Comparison of ENCODE assay signal across 10 cellular contexts in the genomic region with DNA sequence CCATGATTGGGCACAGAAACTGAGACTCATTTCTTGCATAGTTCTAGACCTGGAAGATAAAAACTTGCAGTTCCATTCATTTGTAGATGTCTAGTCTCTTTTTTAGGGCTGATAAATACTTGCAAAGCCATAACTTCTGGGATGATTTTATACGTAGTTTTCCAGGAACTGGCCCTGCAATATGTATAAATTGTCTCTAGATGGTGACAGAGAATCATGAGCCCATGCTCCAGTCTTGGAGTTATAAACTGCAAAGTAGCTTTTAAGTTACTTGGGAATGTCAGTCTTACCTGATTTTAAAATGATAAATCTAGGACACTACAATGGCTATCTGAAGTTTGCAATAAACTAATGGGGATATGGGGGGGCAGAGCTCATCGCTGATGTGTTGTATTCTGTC.
DNase-seq lines count a peak whose midpoint lies in the region; ATAC-seq and TF ChIP-seq lines count a peak whose summit lies in the region.
"Had no signal": no experiment of that assay in that cellular context is flagged by ENCODE, and none has a peak within 500 bp of the region (broad histone marks: within the 10 kb centered on the region; RNA-seq: fewer than 3 reads in every experiment).

No MANE protein-coding gene starts in this region.

- ATAC-seq in HG03135 (IDR thresholded peaks at IDR 0.05; ENCODE audit: unreplicated experiment): no peak

- H3K36me3 Mint-ChIP-seq in nephron progenitor cell (ENCODE audit: low read depth): no peaks in the 10 kb centered on the region

- H3K9me3 Mint-ChIP-seq in nephron progenitor cell: no peaks in the 10 kb centered on the region

- H3K27me3 Mint-ChIP-seq in nephron progenitor cell (ENCODE audit: low read depth, poor library complexity): peaks cover 52% of the 10 kb centered on the region

- H3K27ac Mint-ChIP-seq in nephron progenitor cell: no peak overlapping the region

- no peak overlapping the region for H3K4me3 ChIP-seq in astrocyte of the spinal cord (ENCODE audit: low read depth, low read length)

- TF ChIP-seq CTCF in astrocyte of the spinal cord (IDR thresholded peaks at IDR 0.05; ENCODE audit: low read depth, low read length) (peak; percentile 46), nephron progenitor cell (IDR thresholded peaks at IDR 0.05) (peak; percentile 46)

- H3K4me1 Mint-ChIP-seq in nephron progenitor cell: peaks cover 51% of the 10 kb centered on the region

- no peak overlapping the region for H3K4me3 Mint-ChIP-seq in nephron progenitor cell

- in situ Hi-C loops in astrocyte of the spinal cord (cut with HindIII; ENCODE audit: low sequenced_read_pairs): no loop called here

- DNase-seq in DMS153 treated with DMSO at 0.1 percent for 48 hours (lab: John Stamatoyannopoulos, UW; ENCODE audit: unreplicated experiment): peak; percentile 51
- peak; percentile 33 for DNase-seq in HuH-7 (ENCODE audit: low spot score)
- peak; percentile 39 for DNase-seq in astrocyte of the spinal cord (ENCODE audit: low read depth, low spot score)
- DNase-seq in nephron progenitor cell: no peak
- DNase-seq in stimulated activated CD4-positive, alpha-beta T cell treated with anti-CD3 and anti-CD28 coated beads, Interleukin-4, amount 100 ng/mL, for 1 hour: no peak
- DNase-seq in NCI-H2081 treated with DMSO at 0.1 percent for 48 hours (lab: John Stamatoyannopoulos, UW): no peak
- DNase-seq: GF-D8, GOT3, MM.1S had no signal

Comparison
In these comparisons a context has a peak if more than half of its experiments do, and no peak if none do; other contexts are left out.
1. DNase-seq: peak in DMS153 treated with DMSO at 0.1 percent for 48 hours (single experiment), HuH-7 (single experiment) and astrocyte of the spinal cord (single experiment); none in nephron progenitor cell (single experiment), stimulated activated CD4-positive, alpha-beta T cell treated with anti-CD3 and anti-CD28 coated beads, Interleukin-4, amount 100 ng/mL, for 1 hour (single experiment) and NCI-H2081 treated with DMSO at 0.1 percent for 48 hours (single experiment).